8 cellular contexts compared by ENCODE assay signal in genomic region chr20:45362804-45363610, GRCh38. TPM values are rescaled to one million over a fixed set of nuclear protein-coding genes. Genes with fewer than 3 reads are reported as not detected.
A peak's percentile ranks its signal among the peaks of the same experiment; 100 is the strongest.
DNase-seq lines count a peak whose midpoint lies in the region; ATAC-seq, FAIRE-seq and TF ChIP-seq lines count a peak whose summit lies in the region.

TSS of gene SYS1 (plus strand) at chr20:45363156. CDS start at chr20:45363532, 376 bp downstream.

- CTCF ChIA-PET in IMR-90 (lab: Yijun Ruan, JAX) (interaction anchor here (0.7 to 2.1 kb wide), 15 partner anchors 9 to 121 kb away, joined by 3 to 16 read pairs (median 4); no protein-coding TSS in a partner anchor), OCI-LY7 (lab: Charles Lee; ENCODE audit: unreplicated experiment) (interaction anchor here (0.6 to 1.6 kb wide), 6 partner anchors 10 to 74 kb away, joined by 3 to 14 read pairs (median 3); no protein-coding TSS in a partner anchor), endothelial cell of umbilical vein (lab: Charles Lee) (interaction anchor here (0.8 to 8.3 kb wide), 29 partner anchors 8 to 488 kb away, joined by 3 to 111 read pairs (median 5); partner anchors contain the start of gene SDC4)

- 0% methylated on average over 39 of the region's 55 CpGs; no CpG with 5 or more reads in 1 of the 2 experiments for WGBS in IMR-90 (ENCODE audit: extremely low coverage in 2 of 2, insufficient read length in 1 of 2), 2 experiments

- peak within 1 kb of the TSS; percentile 94 for H4K91ac ChIP-seq in IMR-90 (ENCODE audit: insufficient read depth, low read depth, low read length)

- intact Hi-C loops in IMR-90 (cut with micrococcal nuclease) (loop anchor here (1.0 to 5.0 kb wide), 4 partner anchors 44 to 408 kb away; partner anchors contain the start of gene PIGT), OCI-LY7 (cut with micrococcal nuclease; ENCODE audit: unreplicated experiment) (loop anchor here (1.0 to 5.0 kb wide), 5 partner anchors 54 to 409 kb away; no protein-coding TSS in a partner anchor), endothelial cell of umbilical vein (cut with micrococcal nuclease) (loop anchor here (1.0 kb wide), 5 partner anchors 9 to 408 kb away; no protein-coding TSS in a partner anchor)

- peak within 1 kb of the TSS; percentile 50 to 97 for H4K8ac ChIP-seq in IMR-90 (ENCODE audit: low read depth in 2 of 2, low read length in 2 of 2)

- H2AK5ac ChIP-seq in IMR-90 (ENCODE audit: low read depth, low read length), result peak within 1 kb of the TSS; percentile 67

- DNase-seq in DMS153 (lab: John Stamatoyannopoulos, UW), result peak; percentile 97
- peak; percentile 98 for DNase-seq in IMR-90
- DNase-seq in OCI-LY7 (ENCODE audit: low spot score), result peak; percentile 98
- DNase-seq in activated T-cell treated with anti-CD3 and anti-CD28 coated beads for 1 hour (ENCODE audit: low read depth), result peak; percentile 99
- peak; percentile 99 for DNase-seq in endothelial cell of umbilical vein (ENCODE audit: low read depth, low spot score)
- peak; percentile 98 for DNase-seq in midbrain (lab: John Stamatoyannopoulos, UW)
- DNase-seq in stimulated activated CD8-positive, alpha-beta memory T cell treated with anti-CD3 and anti-CD28 coated beads, Interleukin-2, amount 100 ng/mL, for 1 hour (ENCODE audit: low read depth in 2 of 2), result peak; percentile 96 to 97

- H3K56ac ChIP-seq in IMR-90 (ENCODE audit: extremely low read depth, insufficient read depth, low read length), result peak within 1 kb of the TSS; percentile 93

- peak within 1 kb of the TSS; percentile 86 for H3K4me2 ChIP-seq in IMR-90 (ENCODE audit: low read depth, low read length)
- H3K4me2 ChIP-seq in OCI-LY7 (ENCODE audit: low read length), result peak within 1 kb of the TSS; percentile 77
- H3K4me2 ChIP-seq in endothelial cell of umbilical vein (ENCODE audit: insufficient read depth, low read length), result peak within 1 kb of the TSS; percentile 74

- peak within 1 kb of the TSS; percentile 79 for H2BK20ac ChIP-seq in IMR-90 (ENCODE audit: low read depth, low read length)

- H3K79me2 ChIP-seq in OCI-LY7 (ENCODE audit: insufficient read depth, low read depth, low read length), result peaks cover 8% of the 10 kb centered on the region; the same call in 1 of the 2 replicates
- H3K79me2 ChIP-seq in endothelial cell of umbilical vein (ENCODE audit: control insufficient read depth, insufficient read depth, low read length), result peaks cover 12% of the 10 kb centered on the region

- in situ Hi-C loops in IMR-90 (cut with MboI; ENCODE audit: low sequenced_read_pairs), result no loop called here

- H2AFZ ChIP-seq in IMR-90 (replicated peaks; ENCODE audit: low read length, poor library complexity) (peak within 1 kb of the TSS; percentile 100), OCI-LY7 (ENCODE audit: low read length) (peak within 1 kb of the TSS; percentile 74), endothelial cell of umbilical vein (ENCODE audit: low read depth, low read length) (peak within 1 kb of the TSS; percentile 83)

- peak within 1 kb of the TSS; percentile 95 for H2BK5ac ChIP-seq in IMR-90 (ENCODE audit: low read depth, low read length, poor library complexity, severe bottlenecking)

- dilution Hi-C loops in IMR-90 (cut with HindIII; ENCODE audit: low sequenced_read_pairs, unreplicated experiment) (no loop called here), endothelial cell of umbilical vein (cut with MboI; ENCODE audit: extremely low pct_ligation_motif_present, low sequenced_read_pairs) (no loop called here)

- H3K9me3 ChIP-seq in IMR-90 (ENCODE audit: control insufficient read depth, insufficient read depth, low read length) (no peaks in the 10 kb centered on the region), OCI-LY7 (ENCODE audit: low read length) (no peaks in the 10 kb centered on the region), endothelial cell of umbilical vein (replicated peaks; ENCODE audit: control insufficient read depth, insufficient read depth, low read length) (no peaks in the 10 kb centered on the region)

- ATAC-seq in GM21528 (IDR thresholded peaks at IDR 0.05; ENCODE audit: low FRiP score, unreplicated experiment) (peak; percentile 78), IMR-90 (ENCODE audit: low read depth) (peak; percentile 91)

- no peaks in the 10 kb centered on the region for H4K20me1 ChIP-seq in IMR-90 (ENCODE audit: insufficient read depth, low read length)
- H4K20me1 ChIP-seq in OCI-LY7 (ENCODE audit: insufficient read depth, low read length), result peaks cover 9% of the 10 kb centered on the region; the same call in 1 of the 2 replicates
- no peaks in the 10 kb centered on the region for H4K20me1 ChIP-seq in endothelial cell of umbilical vein (replicated peaks; ENCODE audit: control insufficient read depth, extremely low read depth, insufficient read depth, low read length)

- peaks cover 20% of the 10 kb centered on the region for H3K9me1 ChIP-seq in IMR-90 (ENCODE audit: insufficient read depth, low read length)
- H3K9me1 ChIP-seq in endothelial cell of umbilical vein (replicated peaks; ENCODE audit: control insufficient read depth, extremely low read depth, insufficient read depth, low read length), result no peaks in the 10 kb centered on the region

- peak within 1 kb of the TSS; percentile 98 for H2AK9ac ChIP-seq in IMR-90 (replicated peaks; ENCODE audit: low read depth, low read length, poor library complexity)

- TF ChIP-seq RAD21 in IMR-90 (IDR thresholded peaks at IDR 0.05; ENCODE audit: low read length), result peak; percentile 84

- TF ChIP-seq POLR2A in IMR-90 (IDR thresholded peaks at IDR 0.05; ENCODE audit: low read depth, low read length), result peak; percentile 97
- TF ChIP-seq POLR2A in endothelial cell of umbilical vein (IDR thresholded peaks at IDR 0.05; ENCODE audit: low read depth, low read length), result peak; percentile 88

- H3K4ac ChIP-seq in IMR-90 (ENCODE audit: low read depth, low read length), result peak within 1 kb of the TSS; percentile 96

- TSS peak; percentile 23 for BruUV-seq in IMR-90 (replicated peaks; lab: Mats Ljungman, UMichigan)
- BruUV-seq in OCI-LY7 (replicated peaks; lab: Mats Ljungman, UMichigan), result no TSS peak
- TSS peak; percentile 38 for BruUV-seq in endothelial cell of umbilical vein (replicated peaks; lab: Mats Ljungman, UMichigan)

- H3K79me1 ChIP-seq in IMR-90 (ENCODE audit: low read depth in 1 of 2, low read length in 2 of 2), result peaks cover 9 to 36% of the 10 kb centered on the region in 2 experiments; a peak in 3 of 4 replicates

- peak within 1 kb of the TSS; percentile 94 for H2BK120ac ChIP-seq in IMR-90 (ENCODE audit: low read depth, low read length)

- H2BK15ac ChIP-seq in IMR-90 (ENCODE audit: low read depth, low read length), result peak within 1 kb of the TSS; percentile 73; the same call in 1 of the 3 replicates

- TF ChIP-seq CTCF in IMR-90 (conservative IDR thresholded peaks at IDR 0.05; ENCODE audit: low read depth, low read length), result peak; percentile 98
- TF ChIP-seq CTCF in OCI-LY7 (conservative IDR thresholded peaks at IDR 0.05; ENCODE audit: low read length), result peak; percentile 89
- TF ChIP-seq CTCF in endothelial cell of umbilical vein (IDR thresholded peaks at IDR 0.05; ENCODE audit: extremely low read depth in 1 of 2, insufficient read depth in 1 of 2, low read depth in 1 of 2, low read length in 2 of 2), result peak; percentile 77 to 88

- peak within 1 kb of the TSS; percentile 94; the same call in 1 of the 2 replicates for H3K23ac ChIP-seq in IMR-90 (ENCODE audit: low read depth, low read length)

- POLR2A ChIA-PET in IMR-90 (lab: Charles Lee; ENCODE audit: unreplicated experiment), result interaction anchor here (0.8 to 1.1 kb wide), 2 partner anchors 9 to 25 kb away, joined by 4 read pairs; no protein-coding TSS in a partner anchor
- POLR2A ChIA-PET in OCI-LY7 (lab: Charles Lee), result interaction anchor here (1.1 to 1.5 kb wide), 3 partner anchors 10 to 74 kb away, joined by 3 to 6 read pairs (median 6); partner anchors contain the start of gene PIGT
- POLR2A ChIA-PET in endothelial cell of umbilical vein (lab: Charles Lee), result interaction anchor here (0.6 to 5.6 kb wide), 13 partner anchors 9 to 90 kb away, joined by 3 to 52 read pairs (median 4); partner anchors contain the start of gene SDC4

- H3K4me1 ChIP-seq in IMR-90 (ENCODE audit: control insufficient read depth, insufficient read depth, low read length), result peaks cover 17% of the 10 kb centered on the region
- H3K4me1 ChIP-seq in OCI-LY7 (ENCODE audit: insufficient read depth, low read length, poor library complexity, severe bottlenecking), result peaks cover 43% of the 10 kb centered on the region
- peaks cover 35% of the 10 kb centered on the region for H3K4me1 ChIP-seq in endothelial cell of umbilical vein (ENCODE audit: control insufficient read depth, extremely low read depth, insufficient read depth, low read length)

- H3K9me2 ChIP-seq in OCI-LY7 (ENCODE audit: insufficient read depth, low read length), result no peaks in the 10 kb centered on the region

- peaks cover 16% of the 10 kb centered on the region for H3K36me3 ChIP-seq in IMR-90 (ENCODE audit: control insufficient read depth, insufficient read depth, low read length)
- peaks cover 31% of the 10 kb centered on the region for H3K36me3 ChIP-seq in OCI-LY7 (ENCODE audit: insufficient read depth, low read length)
- peaks cover 0 to 7% of the 10 kb centered on the region in 2 experiments for H3K36me3 ChIP-seq in endothelial cell of umbilical vein (ENCODE audit: control insufficient read depth in 2 of 2, extremely low read depth in 1 of 2, insufficient read depth in 2 of 2, low read length in 2 of 2)

- H3K9ac ChIP-seq in IMR-90 (ENCODE audit: low read depth, low read length) (peak within 1 kb of the TSS; percentile 91), endothelial cell of umbilical vein (replicated peaks; ENCODE audit: extremely low read depth, insufficient read depth, low read length) (peak within 1 kb of the TSS; percentile 81)

- no peaks in the 10 kb centered on the region for H3K27me3 ChIP-seq in IMR-90 (ENCODE audit: control insufficient read depth, insufficient read depth, low read length)
- no peaks in the 10 kb centered on the region for H3K27me3 ChIP-seq in endothelial cell of umbilical vein (ENCODE audit: control insufficient read depth in 2 of 2, insufficient read depth in 2 of 2, low read length in 2 of 2)

- peak; percentile 99 for FAIRE-seq in endothelial cell of umbilical vein (lab: Jason Lieb, UNC)

- H3K27ac ChIP-seq in IMR-90 (ENCODE audit: insufficient read depth, low read length) (peak within 1 kb of the TSS; percentile 94), OCI-LY7 (ENCODE audit: low read depth, low read length, poor library complexity, severe bottlenecking) (peak within 1 kb of the TSS; percentile 54), endothelial cell of umbilical vein (ENCODE audit: insufficient read depth, low read depth, low read length) (peak within 1 kb of the TSS; percentile 83)

- H4K5ac ChIP-seq in IMR-90 (ENCODE audit: low read depth, low read length), result peak within 1 kb of the TSS; percentile 74

- peak within 1 kb of the TSS; percentile 75 for H3K18ac ChIP-seq in IMR-90 (ENCODE audit: low read depth, low read length)

- H3K14ac ChIP-seq in IMR-90 (replicated peaks; ENCODE audit: low read depth, low read length), result peak within 1 kb of the TSS; percentile 97

- H3K4me3 ChIP-seq in IMR-90 (ENCODE audit: insufficient read depth, low read depth, low read length), result peak within 1 kb of the TSS; percentile 65
- H3K4me3 ChIP-seq in OCI-LY7 (ENCODE audit: low read depth, low read length, poor library complexity, severe bottlenecking), result peak within 1 kb of the TSS; percentile 76
- peak within 1 kb of the TSS; percentile 34 to 56 (median 52) for H3K4me3 ChIP-seq in endothelial cell of umbilical vein (replicated peaks in 1 of 3; ENCODE audit: insufficient read depth in 1 of 3, low read depth in 1 of 3, low read length in 3 of 3)

RNA-seq across cellular contexts. Expression of gene SYS1, which starts in this region (rescaled TPM):
- total RNA-seq in IMR-90 (2012; rRNA removed) (12.9 and 16.7 TPM in 2 replicates), OCI-LY7 (2022) (8.6 and 9.6 TPM in 2 replicates), endothelial cell of umbilical vein (22.3 and 27.4 TPM in 2 replicates)
- polyA plus RNA-seq in IMR-90 (2012; rRNA removed) (24.6 and 29.2 TPM in 2 replicates), endothelial cell of umbilical vein (79.6 and 91.8 TPM in 2 replicates)
- 35.1 and 52.6 TPM in 2 replicates for polyA plus RNA-seq in IMR-90 (2012; cell fraction: cytosol; rRNA removed)
- 10.9 and 29.3 TPM in 2 replicates for polyA plus RNA-seq in IMR-90 (2012; cell fraction: nucleus; rRNA removed; ENCODE audit: low replicate concordance)
- total RNA-seq in OCI-LY7 (2014; rRNA removed; shearing (Covaris generic)), result 22.3 and 37.6 TPM in 2 replicates
- polyA plus RNA-seq in endothelial cell of umbilical vein (2011; cell fraction: cytosol; rRNA removed), result 45.7 and 47.1 TPM in 2 replicates
- polyA plus RNA-seq in endothelial cell of umbilical vein (2011; cell fraction: nucleus; rRNA removed), result 27.8 and 30.1 TPM in 2 replicates
- polyA plus RNA-seq in endothelial cell of umbilical vein (2012), result 21.2 and 22.0 TPM in 2 replicates
- 65.4 and 73.2 TPM in 2 replicates for polyA minus RNA-seq in endothelial cell of umbilical vein
- polyA minus RNA-seq in endothelial cell of umbilical vein (2011; cell fraction: cytosol; rRNA and poly(A)+ RNA removed), result 34.8 TPM
- 34.8 and 36.4 TPM in 2 replicates for polyA minus RNA-seq in endothelial cell of umbilical vein (2011; cell fraction: nucleus; rRNA and poly(A)+ RNA removed)

Comparison
In these comparisons a context has a peak if more than half of its experiments do, and no peak if none do; other contexts are left out.
1. Peak in every context shown above with its lines: DNase-seq, ATAC-seq, H3K4me3 ChIP-seq and H3K27ac ChIP-seq.